In the genomic region with DNA sequence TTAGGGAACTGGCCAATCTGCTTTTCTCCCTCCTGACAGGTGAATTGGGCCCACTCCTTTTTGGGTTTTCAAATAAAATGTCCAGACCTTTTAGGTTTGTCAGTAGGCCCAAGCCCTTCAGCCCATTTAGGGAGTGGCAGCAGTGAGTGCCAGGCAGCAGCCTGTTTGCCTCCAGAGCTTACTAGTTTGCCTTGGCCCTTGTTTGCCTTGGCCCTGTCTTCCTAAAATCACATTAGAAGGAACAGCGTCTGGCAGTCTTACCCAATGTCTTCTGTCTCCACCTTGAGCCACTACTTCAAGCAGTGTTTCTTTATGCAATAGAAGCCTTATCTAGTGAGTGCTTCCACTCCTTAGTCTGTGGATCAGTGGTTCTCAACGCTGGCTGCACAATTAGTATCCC, we compare ENCODE assay signal across 30 cellular contexts.
DNase-seq lines count a peak whose midpoint lies in the region; ATAC-seq, FAIRE-seq and TF ChIP-seq lines count a peak whose summit lies in the region.
"Had no signal": no experiment of that assay in that cellular context is flagged by ENCODE, and none has a peak within 500 bp of the region (broad histone marks: within the 10 kb centered on the region; RNA-seq: fewer than 3 reads in every experiment).

No MANE protein-coding gene starts in this region.

- intact Hi-C loops in right cardiac atrium (cut with DNase I) (no loop called here), Right ventricle myocardium superior (cut with DNase I) (no loop called here), left lung (cut with DNase I) (no loop called here), sciatic nerve (cut with DNase I) (no loop called here), kidney (cut with DNase I) (no loop called here)

- H3K4me1 ChIP-seq in right cardiac atrium (ENCODE audit: control insufficient read depth, insufficient read depth, low read length) (no peaks in the 10 kb centered on the region), left lung (peaks cover 0 to 6% of the 10 kb centered on the region in 2 donors), kidney (ENCODE audit: control insufficient read depth in 1 of 2, insufficient read depth in 1 of 2, low read depth in 1 of 2, low read length in 2 of 2) (no peaks in the 10 kb centered on the region)

- no peaks in the 10 kb centered on the region for H3K9me3 ChIP-seq in right cardiac atrium (ENCODE audit: control insufficient read depth, low read length)
- H3K9me3 ChIP-seq in left lung = no peaks in the 10 kb centered on the region
- no peaks in the 10 kb centered on the region for H3K9me3 ChIP-seq in kidney (ENCODE audit: control insufficient read depth in 1 of 2, low read length in 2 of 2)
- H3K9me3 ChIP-seq: MG63 had no signal

- peak in 1 of 3 donors; percentile 40 for DNase-seq in right cardiac atrium
- DNase-seq in Right ventricle myocardium superior = no peak
- no peak for DNase-seq in left lung
- no peak for DNase-seq in sciatic nerve (ENCODE audit: low spot score)
- DNase-seq in KBM-7 = no peak
- no peak for DNase-seq in kidney
- DNase-seq in NCI-H1105 (lab: John Stamatoyannopoulos, UW) = no peak
- DNase-seq: activated CD4-positive, alpha-beta T cell treated with anti-CD3 and anti-CD28 coated beads for 48 hours; activated naive CD4-positive, alpha-beta T cell treated with anti-CD3 and anti-CD28 coated beads, Interleukin-2, amount 50 U/mL, for 16 hours; activated T-cell treated with anti-CD3 and anti-CD28 coated beads for 4 hours; central memory CD4-positive, alpha-beta T cell; DMS53; effector memory CD8-positive, alpha-beta T cell; left ventricle myocardium superior; MG63; midbrain; naive thymus-derived CD4-positive, alpha-beta T cell; NCI-H1436; NCI-H2081 treated with DMSO at 0.1 percent for 48 hours; NCI-H345; SIG-M5; stimulated activated CD4-positive, alpha-beta T cell treated with anti-CD3 and anti-CD28 coated beads, Interleukin-15, amount 100 ng/mL, for 24 hours; stimulated activated CD4-positive, alpha-beta T cell treated with anti-CD3 and anti-CD28 coated beads, Interleukin-4, amount 100 ng/mL, for 4 hours; T-helper 9 cell; WERI-Rb-1 had no signal

- H3K36me3 ChIP-seq in left lung (no peaks in the 10 kb centered on the region), kidney (ENCODE audit: control insufficient read depth in 1 of 2, insufficient read depth in 2 of 2, low read length in 2 of 2) (no peaks in the 10 kb centered on the region)
- H3K36me3 ChIP-seq: MG63 had no signal

- H3K9ac ChIP-seq in kidney (ENCODE audit: low read length in 2 of 2) = no peak overlapping the region

- ATAC-seq in right cardiac atrium (peak; percentile 52 to 63), Right ventricle myocardium superior (ENCODE audit: poor library complexity) (no peak), left lung (peak; percentile 89), sciatic nerve (peak; percentile 45)
- ATAC-seq: effector memory CD8-positive, alpha-beta T cell; left ventricle myocardium superior; naive thymus-derived CD4-positive, alpha-beta T cell; stimulated activated effector memory CD8-positive, alpha-beta T cell treated with anti-CD3 and anti-CD28 coated beads, Interleukin-12 subunit alpha, Interleukin-12 subunit beta, amount 100 ng/mL, for 72 hours had no signal

- H3K27me3 ChIP-seq in right cardiac atrium (ENCODE audit: control insufficient read depth, insufficient read depth) (no peaks in the 10 kb centered on the region), left lung (no peaks in the 10 kb centered on the region)
- H3K27me3 ChIP-seq: MG63 had no signal

- H3K4me3 ChIP-seq in right cardiac atrium (ENCODE audit: low read length) = no peak overlapping the region
- no peak overlapping the region for H3K4me3 ChIP-seq in left lung
- H3K4me3 ChIP-seq in kidney (ENCODE audit: low read length in 2 of 2) = no peak overlapping the region
- H3K4me3 ChIP-seq: MG63 had no signal

- TF ChIP-seq CTCF in left lung (IDR thresholded peaks at IDR 0.05) (no peak), kidney (IDR thresholded peaks at IDR 0.05; ENCODE audit: borderline replicate concordance, extremely low read depth, insufficient read depth) (no peak)

- H3K27ac ChIP-seq in right cardiac atrium (ENCODE audit: low read length) (no peak overlapping the region), left lung (peak overlapping the region in 1 of 2 donors; percentile 2), kidney (ENCODE audit: low read depth in 2 of 2, low read length in 2 of 2) (no peak overlapping the region)
- H3K27ac ChIP-seq: WERI-Rb-1 had no signal

- in situ Hi-C loops in KBM-7 (cut with MboI; ENCODE audit: low pct_unique_long_range_greater_than_20kb, low sequenced_read_pairs) = loop anchor here (10.0 kb wide), 1 partner anchor 215 kb away; no protein-coding TSS in a partner anchor

- 48% methylated on average over 2 of the region's 2 CpGs for WGBS in right cardiac atrium

- no peak for FAIRE-seq in kidney (lab: Jason Lieb, UNC)
- FAIRE-seq: G401.6, H54, HTR-8/SVneo, RCC 7860 had no signal
